8 cellular contexts compared by ENCODE assay signal in genomic region chr10:3852147-3852904, GRCh38.
DNase-seq lines count a peak whose midpoint lies in the region; ATAC-seq and FAIRE-seq lines count a peak whose summit lies in the region.

No MANE protein-coding gene starts in this region.

- intact Hi-C loops in left ventricle myocardium superior (cut with micrococcal nuclease) = no loop called here

- H3K9ac ChIP-seq in adipocyte (ENCODE audit: low read length) = peak overlapping the region; percentile 58

- peak; percentile 99 for FAIRE-seq in RCC 7860 (lab: Jason Lieb, UNC)

- H3K9me3 ChIP-seq in adipocyte (ENCODE audit: control insufficient read depth, low read length) = no peaks in the 10 kb centered on the region

- ATAC-seq in GM19035 (IDR thresholded peaks at IDR 0.05; ENCODE audit: unreplicated experiment) (peak; percentile 88), HG03196 (IDR thresholded peaks at IDR 0.05; ENCODE audit: unreplicated experiment) (peak; percentile 83), left ventricle myocardium superior (peak; percentile 85)

- DNase-seq in AG20443 (ENCODE audit: low spot score) (peak; percentile 83), RCC 7860 (ENCODE audit: low spot score) (peak; percentile 100), adipocyte (ENCODE audit: low read depth) (peak; percentile 98), left ventricle myocardium superior (peak; percentile 46), skeletal muscle cell (ENCODE audit: low read depth) (peak; percentile 93), NCI-H1694 treated with DMSO at 0.1 percent for 48 hours (lab: John Stamatoyannopoulos, UW) (no peak)

- H3K36me3 ChIP-seq in adipocyte (ENCODE audit: control insufficient read depth, insufficient read depth, low read length, severe bottlenecking) = no peaks in the 10 kb centered on the region

- H3K4me1 ChIP-seq in adipocyte (ENCODE audit: control insufficient read depth, insufficient read depth, low read length) = peaks cover 47% of the 10 kb centered on the region

- H3K4me3 ChIP-seq in adipocyte (ENCODE audit: low read length) (peak overlapping the region; percentile 36), skeletal muscle cell (ENCODE audit: low read depth, low read length) (no peak overlapping the region)

- H3K27me3 ChIP-seq in adipocyte (replicated peaks; ENCODE audit: control insufficient read depth, insufficient read depth, low read length) = no peaks in the 10 kb centered on the region
